In genomic region chr2:1860931-1861330, GRCh38 we compare ENCODE assay signal across 21 cellular contexts.
"Had no signal": no experiment of that assay in that cellular context is flagged by ENCODE, and none has a peak within 500 bp of the region (broad histone marks: within the 10 kb centered on the region; RNA-seq: fewer than 3 reads in every experiment).

No MANE protein-coding gene starts in this region.

- H3K9ac ChIP-seq: SK-N-SH had no signal

- ATAC-seq: HepG2, Panc1, PC-3 had no signal

- H3K36me3 ChIP-seq: MG63 had no signal

- DNase-seq: Karpas-422; KG1; MG63; NCI-H1092; NCI-H1105 treated with DMSO at 0.1 percent for 48 hours; NCI-H1417 treated with DMSO at 0.1 percent for 48 hours; NCI-H146; NCI-H1694 treated with DMSO at 0.1 percent for 48 hours; NCI-H1930; NCI-H2081; NCI-H2107; NCI-H2227 treated with DMSO at 0.1 percent for 48 hours; NCI-H524 treated with DMSO at 0.1 percent for 48 hours; NCI-H774; NK-92 treated with Interleukin-12 subunit alpha and Interleukin-12 subunit beta, amount 100 ng/mL, for 24 hours; PC-3; SHP77; SK-N-SH had no signal

- H3K4me2 ChIP-seq: SK-N-SH had no signal

- H3K27me3 ChIP-seq: MG63 had no signal

- H3K27ac ChIP-seq: RWPE1 had no signal

- H3K9me3 ChIP-seq: MG63, SK-N-SH had no signal

- H3K4me3 ChIP-seq: MG63 had no signal
